Comparison of ENCODE assay signal across 8 cellular contexts in genomic region chr17:68205808-68206563, GRCh38. TPM values are rescaled to one million over a fixed set of nuclear protein-coding genes. Genes with fewer than 3 reads are reported as not detected.
A peak's percentile ranks its signal among the peaks of the same experiment; 100 is the strongest.
DNase-seq lines count a peak whose midpoint lies in the region; ATAC-seq and TF ChIP-seq lines count a peak whose summit lies in the region.
"Not testable (repeated sequence)": the region's sequence is repeated elsewhere in the genome, so short reads cannot be mapped to it uniquely, and the experiment has no call there.

No MANE protein-coding gene starts in this region.

- TF ChIP-seq CTCF in CD4-positive, alpha-beta T cell (IDR thresholded peaks at IDR 0.05); liver (IDR thresholded peaks at IDR 0.05; ENCODE audit: low read depth, low read length, missing input control); spleen (IDR thresholded peaks at IDR 0.05 in 8 of 11, conservative IDR thresholded peaks at IDR 0.05 in 3 of 11): not testable (repeated sequence)

- TF ChIP-seq RAD21 in liver (IDR thresholded peaks at IDR 0.05) = not testable (repeated sequence)

- CTCF ChIA-PET in CD4-positive, alpha-beta T cell (lab: Charles Lee) = interaction anchor here (0.6 to 3.2 kb wide), 10 partner anchors 24 to 252 kb away, joined by 3 to 27 read pairs (median 4); partner anchors contain the start of gene AMZ2
- CTCF ChIA-PET in activated CD8-positive, alpha-beta T cell treated with anti-CD3 and anti-CD28 coated beads, Interleukin-2, amount 10 ng/mL, durations not matched to agents 7 days and 5 days (lab: Charles Lee) = interaction anchor here (1.0 to 9.8 kb wide), 13 partner anchors 9 to 256 kb away, joined by 3 to 126 read pairs (median 7); partner anchors contain the start of genes AMZ2 and WIPI1

- H3K9me3 Mint-ChIP-seq in CD4-positive, alpha-beta T cell; activated CD8-positive, alpha-beta T cell treated with anti-CD3 and anti-CD28 coated beads, Interleukin-2, amount 10 ng/mL, durations not matched to agents 7 days and 5 days (ENCODE audit: insufficient read depth); effector memory CD8-positive, alpha-beta T cell: not testable (repeated sequence)

- POLR2A ChIA-PET in CD4-positive, alpha-beta T cell (lab: Charles Lee) = interaction anchor here (0.7 to 3.7 kb wide), 16 partner anchors 9 to 765 kb away, joined by 3 to 73 read pairs (median 5); partner anchors contain the start of genes AMZ2, ARSG, SLC16A6 and WIPI1
- POLR2A ChIA-PET in activated CD8-positive, alpha-beta T cell treated with anti-CD3 and anti-CD28 coated beads, Interleukin-2, amount 10 ng/mL, durations not matched to agents 7 days and 5 days (lab: Charles Lee) = interaction anchor here (0.7 to 3.7 kb wide), 8 partner anchors 20 to 254 kb away, joined by 3 to 49 read pairs (median 15); partner anchors contain the start of genes AMZ2, ARSG and SLC16A6

- WGBS in liver = 3% methylated on average over 49 of the region's 49 CpGs
- WGBS in spleen, 5 donors = 0 to 2% (median 1%) methylated on average over 24 to 48 of the region's 49 CpGs

- H3K27ac ChIP-seq in CD4-positive, alpha-beta T cell (ENCODE audit: low read depth, low read length) = peak overlapping the region; percentile 76
- H3K27ac ChIP-seq in liver (ENCODE audit: low read depth in 1 of 2, low read length in 2 of 2) (peak overlapping the region; percentile 77 to 78), spleen (peak overlapping the region; percentile 88 to 99 (median 96))

- intact Hi-C loops in CD4-positive, alpha-beta T cell (cut with DNase I, micrococcal nuclease) = loop anchor here (1.0 to 10.0 kb wide), 5 partner anchors 41 to 259 kb away; partner anchors contain the start of gene AMZ2 (in 1 of the 2)
- intact Hi-C loops in spleen (cut with DNase I; ENCODE audit: low total_unique reads) = loop anchor here (5.0 kb wide), 1 partner anchor 41 kb away; the partner anchor contains the start of gene AMZ2

- not testable (repeated sequence) for H3K27me3 Mint-ChIP-seq in CD4-positive, alpha-beta T cell; activated CD8-positive, alpha-beta T cell treated with anti-CD3 and anti-CD28 coated beads, Interleukin-2, amount 10 ng/mL, durations not matched to agents 7 days and 5 days (ENCODE audit: low read depth); effector memory CD8-positive, alpha-beta T cell

- H3K9me3 ChIP-seq in CD4-positive, alpha-beta T cell (ENCODE audit: control insufficient read depth, low read length); liver (ENCODE audit: control insufficient read depth in 4 of 4, low read length in 3 of 4); spleen: not testable (repeated sequence)

- H3K9ac ChIP-seq in liver (ENCODE audit: low read depth in 1 of 2, low read length in 2 of 2) = peak overlapping the region; percentile 17 to 45

- peak; percentile 79 for ATAC-seq in CD4-positive, alpha-beta T cell (ENCODE audit: poor library complexity)
- peak; percentile 41 for ATAC-seq in GM19455 (IDR thresholded peaks at IDR 0.05; ENCODE audit: unreplicated experiment)
- ATAC-seq in HG03108 (IDR thresholded peaks at IDR 0.05; ENCODE audit: unreplicated experiment) = peak; percentile 9
- ATAC-seq in activated CD8-positive, alpha-beta T cell treated with anti-CD3 and anti-CD28 coated beads, Interleukin-2, amount 10 ng/mL, durations not matched to agents 7 days and 5 days = peak; percentile 52
- peak; percentile 69 for ATAC-seq in effector memory CD8-positive, alpha-beta T cell (replicated peaks)

- H3K4me3 Mint-ChIP-seq in CD4-positive, alpha-beta T cell = peak overlapping the region; percentile 90
- peak overlapping the region; percentile 85 for H3K4me3 Mint-ChIP-seq in activated CD8-positive, alpha-beta T cell treated with anti-CD3 and anti-CD28 coated beads, Interleukin-2, amount 10 ng/mL, durations not matched to agents 7 days and 5 days
- peak overlapping the region; percentile 89 to 94 for H3K4me3 Mint-ChIP-seq in effector memory CD8-positive, alpha-beta T cell

- H3K27me3 ChIP-seq in CD4-positive, alpha-beta T cell (ENCODE audit: control insufficient read depth, insufficient read depth, low read length); liver (ENCODE audit: control insufficient read depth in 4 of 4, insufficient read depth in 4 of 4, low read length in 3 of 4); spleen (replicated peaks in 1 of 7): not testable (repeated sequence)

- H3K4me1 Mint-ChIP-seq in CD4-positive, alpha-beta T cell (ENCODE audit: low read depth) = peaks cover 32% of the 10 kb centered on the region
- H3K4me1 Mint-ChIP-seq in activated CD8-positive, alpha-beta T cell treated with anti-CD3 and anti-CD28 coated beads, Interleukin-2, amount 10 ng/mL, durations not matched to agents 7 days and 5 days (ENCODE audit: low read depth) = peaks cover 42% of the 10 kb centered on the region
- peaks cover 17 to 26% of the 10 kb centered on the region in 2 donors for H3K4me1 Mint-ChIP-seq in effector memory CD8-positive, alpha-beta T cell (ENCODE audit: low read depth in 2 of 2)

- H3K4me3 ChIP-seq in liver (ENCODE audit: low read depth in 1 of 3, low read length in 3 of 3) (peak overlapping the region; percentile 65 to 83 (median 66)), spleen (peak overlapping the region; percentile 63 to 87 (median 72))

- H3K4me1 ChIP-seq in liver (ENCODE audit: control insufficient read depth in 4 of 4, insufficient read depth in 4 of 4, low read length in 3 of 4) (peaks cover 3 to 11% (median 7%) of the 10 kb centered on the region in 4 donors), spleen (peaks cover 4 to 63% (median 34%) of the 10 kb centered on the region in 6 donors)

- peak overlapping the region; percentile 84 for H3K27ac Mint-ChIP-seq in CD4-positive, alpha-beta T cell
- H3K27ac Mint-ChIP-seq in activated CD8-positive, alpha-beta T cell treated with anti-CD3 and anti-CD28 coated beads, Interleukin-2, amount 10 ng/mL, durations not matched to agents 7 days and 5 days = peak overlapping the region; percentile 89
- H3K27ac Mint-ChIP-seq in effector memory CD8-positive, alpha-beta T cell = peak overlapping the region; percentile 91 to 93

- peak in 7 of 10 experiments; percentile 29 to 64 (median 48) for DNase-seq in CD4-positive, alpha-beta T cell
- DNase-seq in NCI-H2227 (lab: John Stamatoyannopoulos, UW; ENCODE audit: unreplicated experiment) (peak; percentile 65), spleen (peak; percentile 84)
- DNase-seq in activated CD8-positive, alpha-beta T cell treated with anti-CD3 and anti-CD28 coated beads, Interleukin-2, amount 10 ng/mL, durations not matched to agents 7 days and 5 days = peak; percentile 72
- DNase-seq in effector memory CD8-positive, alpha-beta T cell = peak; percentile 38 to 45 (median 39)

- H3K36me3 ChIP-seq in liver (ENCODE audit: control insufficient read depth in 4 of 4, insufficient read depth in 3 of 4, low read depth in 1 of 4, low read length in 3 of 4) = not testable (repeated sequence)
- peaks cover 0 to 32% (median 9%) of the 10 kb centered on the region in 6 donors for H3K36me3 ChIP-seq in spleen

- TF ChIP-seq POLR2A in spleen (IDR thresholded peaks at IDR 0.05) = not testable (repeated sequence)

- H3K36me3 Mint-ChIP-seq in CD4-positive, alpha-beta T cell (ENCODE audit: low read depth) = peaks cover 36% of the 10 kb centered on the region
- H3K36me3 Mint-ChIP-seq in activated CD8-positive, alpha-beta T cell treated with anti-CD3 and anti-CD28 coated beads, Interleukin-2, amount 10 ng/mL, durations not matched to agents 7 days and 5 days (ENCODE audit: low read depth) = peaks cover 27% of the 10 kb centered on the region
- peaks cover 39% of the 10 kb centered on the region for H3K36me3 Mint-ChIP-seq in effector memory CD8-positive, alpha-beta T cell (ENCODE audit: insufficient read depth)

RNA-seq across cellular contexts. Expression of gene AMZ2, which starts 41.9 kb away (rescaled TPM):
- 10 to 100 TPM; 63.0 to 64.9 TPM for total RNA-seq in CD4-positive, alpha-beta T cell
- 10 to 100 TPM; 79.9 to 80.0 TPM for total RNA-seq in activated CD8-positive, alpha-beta T cell treated with anti-CD3 and anti-CD28 coated beads, Interleukin-2, amount 10 ng/mL, durations not matched to agents 7 days and 5 days
- 10 to 100 TPM; 11.6 to 15.5 TPM for total RNA-seq in liver
- 10 to 100 TPM; 19.1 to 19.6 TPM for polyA plus RNA-seq in liver
- total RNA-seq in spleen = 10 to 100 TPM; 40.4 to 55.0 (median 49.2) TPM
- 10 to 100 TPM; 60.1 to 75.1 (median 64.4) TPM for polyA plus RNA-seq in spleen

Comparison
In these comparisons a context has a peak if more than half of its experiments do, and no peak if none do; other contexts are left out.
1. Peak in every context shown above with its lines: DNase-seq, ATAC-seq, H3K4me3 ChIP-seq and H3K27ac ChIP-seq.
2. ATAC-seq: peak in every context shown above with its lines; median percentile 79 in CD4-positive, alpha-beta T cell; 69 in effector memory CD8-positive, alpha-beta T cell; 52 in activated CD8-positive, alpha-beta T cell treated with anti-CD3 and anti-CD28 coated beads, Interleukin-2, amount 10 ng/mL, durations not matched to agents 7 days and 5 days; 41 in GM19455; 9 in HG03108.